ENCODE assay signal across 8 cellular contexts in the genomic region with DNA sequence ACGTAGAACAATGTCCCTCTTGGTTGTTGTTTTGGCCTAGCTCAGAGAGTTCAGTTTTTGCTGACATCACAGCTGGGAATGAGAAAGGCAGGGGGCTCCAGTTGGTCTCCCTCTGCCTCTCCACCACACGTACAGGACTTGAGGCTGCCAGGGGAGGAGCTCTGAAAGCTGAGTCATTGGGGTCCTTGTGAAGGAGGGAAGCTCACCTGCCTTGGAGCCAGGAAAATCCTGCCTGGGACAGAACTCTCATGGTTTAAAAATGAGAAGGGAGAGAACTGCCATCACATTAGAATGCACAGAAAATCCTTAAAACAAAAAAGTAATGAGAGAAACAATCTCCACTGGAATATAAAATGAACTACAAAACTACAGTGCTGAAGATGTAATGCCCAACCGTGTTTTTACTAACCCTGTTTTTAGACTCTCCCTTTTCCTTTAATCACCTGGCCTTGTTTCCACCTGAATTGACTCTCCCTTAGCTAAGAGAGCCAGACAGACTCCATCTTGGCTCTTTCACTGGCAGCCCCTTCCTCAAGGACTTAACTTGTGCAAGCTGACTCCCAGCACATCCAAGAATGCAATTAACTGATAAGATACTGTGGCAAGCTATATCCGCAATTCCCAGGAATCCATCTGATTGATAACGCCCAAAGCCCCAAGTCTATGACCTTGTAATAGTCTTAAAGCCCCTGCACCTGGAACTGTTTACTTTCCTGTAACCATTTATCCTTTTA.
A peak's percentile ranks its signal among the peaks of the same experiment; 100 is the strongest.
DNase-seq lines count a peak whose midpoint lies in the region; ATAC-seq, FAIRE-seq and TF ChIP-seq lines count a peak whose summit lies in the region.
"Not testable (repeated sequence)": the region's sequence is repeated elsewhere in the genome, so short reads cannot be mapped to it uniquely, and the experiment has no call there.

No MANE protein-coding gene starts in this region.

- H3K27ac ChIP-seq in KOPT-K1 (ENCODE audit: low read depth, low read length, poor library complexity, severe bottlenecking), result peak overlapping the region; percentile 99
- not testable (repeated sequence) for H3K27ac ChIP-seq in RWPE2 (ENCODE audit: poor library complexity, severe bottlenecking); K562 (ENCODE audit: extremely low read depth, low read depth, low read length)

- H3K4me3 Mint-ChIP-seq in activated CD8-positive, alpha-beta memory T cell treated with anti-CD3 and anti-CD28 coated beads, Interleukin-2, amount 10 ng/mL, durations not matched to agents 7 days and 5 days, result peak overlapping the region; percentile 81
- H3K4me3 Mint-ChIP-seq in natural killer cell treated with Interleukin-12 subunit alpha and Interleukin-12 subunit beta and Interleukin-15 and Interleukin-18, amount 100 ng/mL, for 72 hours, result peak overlapping the region; percentile 91

- H3K4me1 ChIP-seq in RWPE2 (ENCODE audit: insufficient read depth, poor library complexity, severe bottlenecking), result not testable (repeated sequence)
- peaks cover 11 to 30% of the 10 kb centered on the region in 2 experiments; a peak in 4 of 5 replicates for H3K4me1 ChIP-seq in K562 (replicated peaks in 1 of 2; ENCODE audit: control insufficient read depth in 2 of 2, insufficient read depth in 2 of 2, low read length in 2 of 2)

- H3K9me3 Mint-ChIP-seq in activated CD8-positive, alpha-beta memory T cell treated with anti-CD3 and anti-CD28 coated beads, Interleukin-2, amount 10 ng/mL, durations not matched to agents 7 days and 5 days (ENCODE audit: low read depth); natural killer cell treated with Interleukin-12 subunit alpha and Interleukin-12 subunit beta and Interleukin-15 and Interleukin-18, amount 100 ng/mL, for 72 hours: not testable (repeated sequence)

- intact Hi-C loops in K562 (cut with micrococcal nuclease), result not testable (repeated sequence)

- peaks cover 45% of the 10 kb centered on the region for H3K4me1 Mint-ChIP-seq in activated CD8-positive, alpha-beta memory T cell treated with anti-CD3 and anti-CD28 coated beads, Interleukin-2, amount 10 ng/mL, durations not matched to agents 7 days and 5 days
- peaks cover 83 to 88% of the 10 kb centered on the region in 2 donors for H3K4me1 Mint-ChIP-seq in natural killer cell treated with Interleukin-12 subunit alpha and Interleukin-12 subunit beta and Interleukin-15 and Interleukin-18, amount 100 ng/mL, for 72 hours (ENCODE audit: low read depth in 2 of 2)

- not testable (repeated sequence) for H3K9me1 ChIP-seq in K562 (ENCODE audit: control insufficient read depth, insufficient read depth, low read length)

- POLR2A ChIA-PET in K562 (lab: Yijun Ruan, JAX), result interaction anchor here (0.6 to 2.1 kb wide), 3 partner anchors 9 to 13 kb away, joined by 4 to 11 read pairs (median 4); no protein-coding TSS in a partner anchor

- not testable (repeated sequence) for TF ChIP-seq POLR2A in K562 (conservative IDR thresholded peaks at IDR 0.05)

- peaks cover 28% of the 10 kb centered on the region for H3K36me3 ChIP-seq in KOPT-K1 (ENCODE audit: insufficient read depth, low read length)
- H3K36me3 ChIP-seq in RWPE2 (ENCODE audit: low read depth); K562 (ENCODE audit: control insufficient read depth, insufficient read depth, low read length): not testable (repeated sequence)

- H3K9me3 ChIP-seq in KOPT-K1 (ENCODE audit: insufficient read depth, low read length, poor library complexity, severe bottlenecking); RWPE2 (ENCODE audit: severe bottlenecking); K562 (replicated peaks; ENCODE audit: control insufficient read depth, insufficient read depth, low read depth, low read length): not testable (repeated sequence)

- 13% methylated on average over 5 of the region's 5 CpGs for WGBS in K562 (ENCODE audit: insufficient coverage, low coverage, missing lambda C conversion rate)

- TF ChIP-seq RAD21 in K562 (CRISPR knock-in tag; conservative IDR thresholded peaks at IDR 0.05 in 1 of 2, IDR thresholded peaks at IDR 0.05 in 1 of 2), result not testable (repeated sequence)

- not testable (repeated sequence) for H4K20me1 ChIP-seq in K562 (replicated peaks; ENCODE audit: control insufficient read depth, insufficient read depth, low read length)

- H3K4me2 ChIP-seq in K562 (ENCODE audit: insufficient read depth, low read length), result peak overlapping the region; percentile 20; the same call in 1 of the 2 replicates

- not testable (repeated sequence) for BruUV-seq in K562 (replicated peaks; lab: Mats Ljungman, UMichigan)

- peak; percentile 35; the same call in 1 of the 3 replicates for ATAC-seq in RWPE2 (ENCODE audit: low read depth)
- not testable (repeated sequence) for ATAC-seq in activated CD8-positive, alpha-beta memory T cell treated with anti-CD3 and anti-CD28 coated beads, Interleukin-2, amount 10 ng/mL, durations not matched to agents 7 days and 5 days; natural killer cell treated with Interleukin-12 subunit alpha and Interleukin-12 subunit beta and Interleukin-15 and Interleukin-18, amount 100 ng/mL, for 72 hours
- peak; percentile 11; the same call in 1 of the 3 replicates for ATAC-seq in K562

- DNase-seq in Daoy (ENCODE audit: low read depth), result peak; percentile 71
- DNase-seq in RWPE2 (ENCODE audit: low spot score); natural killer cell treated with Interleukin-12 subunit alpha and Interleukin-12 subunit beta and Interleukin-15 and Interleukin-18, amount 100 ng/mL, for 72 hours (ENCODE audit: low spot score): not testable (repeated sequence)
- DNase-seq in activated CD8-positive, alpha-beta memory T cell treated with anti-CD3 and anti-CD28 coated beads, Interleukin-2, amount 10 ng/mL, durations not matched to agents 7 days and 5 days, result peak; percentile 46
- peak; percentile 41 to 68 (median 45) for DNase-seq in K562 (ENCODE audit: extremely low read depth in 1 of 4, low spot score in 3 of 4)
- peak; percentile 41 for DNase-seq in iPS-NIHi7 (ENCODE audit: extremely low spot score)
- DNase-seq in urothelium cell line (ENCODE audit: low spot score), result peak; percentile 30

- CTCF ChIA-PET in activated CD8-positive, alpha-beta memory T cell treated with anti-CD3 and anti-CD28 coated beads, Interleukin-2, amount 10 ng/mL, durations not matched to agents 7 days and 5 days (lab: Charles Lee), result interaction anchor here (0.9 to 3.1 kb wide), 13 partner anchors 10 to 416 kb away, joined by 3 to 38 read pairs (median 5); no protein-coding TSS in a partner anchor
- CTCF ChIA-PET in K562 (lab: Yijun Ruan, JAX; ENCODE audit: low intra/inter-chr PET ratio), result interaction anchor here (0.7 kb wide), 1 partner anchor 534 kb away, joined by 3 read pairs; no protein-coding TSS in a partner anchor

- H3K27ac Mint-ChIP-seq in activated CD8-positive, alpha-beta memory T cell treated with anti-CD3 and anti-CD28 coated beads, Interleukin-2, amount 10 ng/mL, durations not matched to agents 7 days and 5 days, result peak overlapping the region; percentile 89
- H3K27ac Mint-ChIP-seq in natural killer cell treated with Interleukin-12 subunit alpha and Interleukin-12 subunit beta and Interleukin-15 and Interleukin-18, amount 100 ng/mL, for 72 hours, result peak overlapping the region; percentile 98 to 99

- not testable (repeated sequence) for H3K79me2 ChIP-seq in K562 (ENCODE audit: control insufficient read depth, insufficient read depth, low read length)

- TF ChIP-seq EP300 in K562 (IDR thresholded peaks at IDR 0.05; ENCODE audit: low read length), result not testable (repeated sequence)

- peak; percentile 69 for FAIRE-seq in K562 (lab: Jason Lieb, UNC)
- FAIRE-seq in urothelium cell line (lab: Jason Lieb, UNC), result not testable (repeated sequence)

- TF ChIP-seq CTCF in RWPE2 (IDR thresholded peaks at IDR 0.05; ENCODE audit: poor library complexity, severe bottlenecking); K562 (IDR thresholded peaks at IDR 0.05 in 2 of 3, conservative IDR thresholded peaks at IDR 0.05 in 1 of 3; ENCODE audit: insufficient read depth in 2 of 3, low read depth in 1 of 3, low read length in 3 of 3): not testable (repeated sequence)

- in situ Hi-C loops in K562 (cut with MboI), result loop anchor here (10.0 kb wide), 1 partner anchor 227 kb away; no protein-coding TSS in a partner anchor

- not testable (repeated sequence) for H3K27me3 ChIP-seq in RWPE2 (ENCODE audit: insufficient read depth, poor library complexity, severe bottlenecking); K562 (ENCODE audit: control insufficient read depth in 2 of 2, insufficient read depth in 2 of 2, low read length in 2 of 2)

- H3K36me3 Mint-ChIP-seq in activated CD8-positive, alpha-beta memory T cell treated with anti-CD3 and anti-CD28 coated beads, Interleukin-2, amount 10 ng/mL, durations not matched to agents 7 days and 5 days, result peaks cover 30% of the 10 kb centered on the region
- not testable (repeated sequence) for H3K36me3 Mint-ChIP-seq in natural killer cell treated with Interleukin-12 subunit alpha and Interleukin-12 subunit beta and Interleukin-15 and Interleukin-18, amount 100 ng/mL, for 72 hours

- not testable (repeated sequence) for H3K27me3 Mint-ChIP-seq in activated CD8-positive, alpha-beta memory T cell treated with anti-CD3 and anti-CD28 coated beads, Interleukin-2, amount 10 ng/mL, durations not matched to agents 7 days and 5 days; natural killer cell treated with Interleukin-12 subunit alpha and Interleukin-12 subunit beta and Interleukin-15 and Interleukin-18, amount 100 ng/mL, for 72 hours

- not testable (repeated sequence) for H3K9ac ChIP-seq in K562 (ENCODE audit: insufficient read depth in 1 of 2, low read depth in 2 of 2, low read length in 2 of 2)

- H3K4me3 ChIP-seq in RWPE2 (ENCODE audit: severe bottlenecking); K562: not testable (repeated sequence)

- H2AFZ ChIP-seq in K562 (ENCODE audit: low read depth, low read length), result peak overlapping the region; percentile 95

TF ChIP-seq in K562, 482 proteins besides CTCF, POLR2A, EP300 and RAD21 (continues in another document):
- TF ChIP-seq, protein P1, sequence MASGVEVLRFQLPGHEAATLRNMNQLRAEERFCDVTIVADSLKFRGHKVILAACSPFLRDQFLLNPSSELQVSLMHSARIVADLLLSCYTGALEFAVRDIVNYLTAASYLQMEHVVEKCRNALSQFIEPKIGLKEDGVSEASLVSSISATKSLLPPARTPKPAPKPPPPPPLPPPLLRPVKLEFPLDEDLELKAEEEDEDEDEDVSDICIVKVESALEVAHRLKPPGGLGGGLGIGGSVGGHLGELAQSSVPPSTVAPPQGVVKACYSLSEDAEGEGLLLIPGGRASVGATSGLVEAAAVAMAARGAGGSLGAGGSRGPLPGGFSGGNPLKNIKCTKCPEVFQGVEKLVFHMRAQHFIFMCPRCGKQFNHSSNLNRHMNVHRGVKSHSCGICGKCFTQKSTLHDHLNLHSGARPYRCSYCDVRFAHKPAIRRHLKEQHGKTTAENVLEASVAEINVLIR (CRISPR knock-in tag; IDR thresholded peaks at IDR 0.05), result peak; percentile 37; the same call in 1 of the 2 replicates
- TF ChIP-seq ZNF76 (CRISPR knock-in tag; IDR thresholded peaks at IDR 0.05; ENCODE audit: borderline replicate concordance) (0 out of 2 replicates have a peak, but pooled peaks have one; percentile 81), KLF6 (CRISPR knock-in tag; IDR thresholded peaks at IDR 0.05; ENCODE audit: borderline replicate concordance) (peak; percentile 83; the same call in 1 of the 2 replicates)
